In the genomic region with DNA sequence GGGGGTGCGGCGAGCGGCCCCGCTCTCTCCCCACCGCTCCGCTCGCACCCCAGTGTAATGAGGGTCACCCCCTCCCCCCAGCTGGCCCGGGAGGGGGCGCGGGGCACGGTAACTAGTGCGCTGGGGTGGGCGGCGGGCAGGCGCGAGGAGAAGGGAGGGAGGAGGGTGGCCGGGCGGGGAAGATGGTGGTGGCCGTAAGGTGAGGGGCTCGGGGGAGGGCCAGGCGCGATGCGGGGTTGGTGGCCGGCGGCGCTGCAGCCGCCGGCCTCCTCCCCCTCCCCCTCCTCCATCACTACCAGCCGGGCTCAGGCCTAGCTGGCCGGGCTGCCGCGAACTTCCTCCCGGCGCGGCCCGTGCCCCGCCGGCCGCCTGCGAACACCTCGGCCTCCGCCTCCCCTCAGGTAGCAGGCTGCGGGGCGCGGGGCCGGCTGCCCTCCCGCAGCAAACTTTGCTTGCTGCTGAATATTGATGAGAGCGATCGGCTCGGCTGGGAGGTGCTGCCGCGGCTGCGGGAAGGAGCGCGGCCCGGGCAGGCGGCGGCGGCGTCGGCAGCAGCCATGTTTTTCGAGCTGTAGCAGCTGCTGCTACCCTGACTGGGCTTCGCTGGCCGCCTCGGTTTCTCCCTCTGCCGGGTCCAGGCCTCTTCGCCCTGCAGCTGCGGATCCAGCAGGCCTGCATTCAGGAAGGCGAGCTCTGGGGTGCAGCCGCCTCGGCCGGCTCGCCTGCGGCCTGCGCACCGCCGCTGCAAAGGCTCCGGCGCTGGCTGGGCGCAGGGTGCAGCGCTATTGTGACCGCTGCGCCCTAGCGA, we compare ENCODE assay signal across 1 cellular context.
TF ChIP-seq lines count a peak whose summit lies in the region.

No MANE protein-coding gene starts in this region.

TF ChIP-seq in WTC11, 78 proteins besides CTCF, POLR2A, EP300 and RAD21 (continued from another document):
- TF ChIP-seq, protein P1, sequence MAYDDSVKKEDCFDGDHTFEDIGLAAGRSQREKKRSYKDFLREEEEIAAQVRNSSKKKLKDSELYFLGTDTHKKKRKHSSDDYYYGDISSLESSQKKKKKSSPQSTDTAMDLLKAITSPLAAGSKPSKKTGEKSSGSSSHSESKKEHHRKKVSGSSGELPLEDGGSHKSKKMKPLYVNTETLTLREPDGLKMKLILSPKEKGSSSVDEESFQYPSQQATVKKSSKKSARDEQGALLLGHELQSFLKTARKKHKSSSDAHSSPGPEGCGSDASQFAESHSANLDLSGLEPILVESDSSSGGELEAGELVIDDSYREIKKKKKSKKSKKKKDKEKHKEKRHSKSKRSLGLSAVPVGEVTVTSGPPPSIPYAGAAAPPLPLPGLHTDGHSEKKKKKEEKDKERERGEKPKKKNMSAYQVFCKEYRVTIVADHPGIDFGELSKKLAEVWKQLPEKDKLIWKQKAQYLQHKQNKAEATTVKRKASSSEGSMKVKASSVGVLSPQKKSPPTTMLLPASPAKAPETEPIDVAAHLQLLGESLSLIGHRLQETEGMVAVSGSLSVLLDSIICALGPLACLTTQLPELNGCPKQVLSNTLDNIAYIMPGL (CRISPR knock-in tag; IDR thresholded peaks at IDR 0.05) = peak; percentile 29; the same call in 1 of the 2 replicates
- TF ChIP-seq, protein P2, sequence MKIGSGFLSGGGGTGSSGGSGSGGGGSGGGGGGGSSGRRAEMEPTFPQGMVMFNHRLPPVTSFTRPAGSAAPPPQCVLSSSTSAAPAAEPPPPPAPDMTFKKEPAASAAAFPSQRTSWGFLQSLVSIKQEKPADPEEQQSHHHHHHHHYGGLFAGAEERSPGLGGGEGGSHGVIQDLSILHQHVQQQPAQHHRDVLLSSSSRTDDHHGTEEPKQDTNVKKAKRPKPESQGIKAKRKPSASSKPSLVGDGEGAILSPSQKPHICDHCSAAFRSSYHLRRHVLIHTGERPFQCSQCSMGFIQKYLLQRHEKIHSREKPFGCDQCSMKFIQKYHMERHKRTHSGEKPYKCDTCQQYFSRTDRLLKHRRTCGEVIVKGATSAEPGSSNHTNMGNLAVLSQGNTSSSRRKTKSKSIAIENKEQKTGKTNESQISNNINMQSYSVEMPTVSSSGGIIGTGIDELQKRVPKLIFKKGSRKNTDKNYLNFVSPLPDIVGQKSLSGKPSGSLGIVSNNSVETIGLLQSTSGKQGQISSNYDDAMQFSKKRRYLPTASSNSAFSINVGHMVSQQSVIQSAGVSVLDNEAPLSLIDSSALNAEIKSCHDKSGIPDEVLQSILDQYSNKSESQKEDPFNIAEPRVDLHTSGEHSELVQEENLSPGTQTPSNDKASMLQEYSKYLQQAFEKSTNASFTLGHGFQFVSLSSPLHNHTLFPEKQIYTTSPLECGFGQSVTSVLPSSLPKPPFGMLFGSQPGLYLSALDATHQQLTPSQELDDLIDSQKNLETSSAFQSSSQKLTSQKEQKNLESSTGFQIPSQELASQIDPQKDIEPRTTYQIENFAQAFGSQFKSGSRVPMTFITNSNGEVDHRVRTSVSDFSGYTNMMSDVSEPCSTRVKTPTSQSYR (CRISPR knock-in tag; IDR thresholded peaks at IDR 0.05) = no peak; the same call in 1 of the 2 replicates
- TF ChIP-seq ESRRA (CRISPR knock-in tag; IDR thresholded peaks at IDR 0.05; ENCODE audit: borderline replicate concordance) (peak; percentile 86; the same call in 1 of the 2 replicates), SP1 (CRISPR knock-in tag; conservative IDR thresholded peaks at IDR 0.05) (no peak; the same call in 1 of the 2 replicates), IRF2 (CRISPR knock-in tag; IDR thresholded peaks at IDR 0.05; ENCODE audit: borderline replicate concordance, low read depth) (peak; percentile 29; the same call in 1 of the 2 replicates), NFATC4 (CRISPR knock-in tag; IDR thresholded peaks at IDR 0.05) (no peak), ZNF219 (CRISPR knock-in tag; IDR thresholded peaks at IDR 0.05; ENCODE audit: borderline replicate concordance) (0 out of 2 replicates have a peak, but pooled peaks have one; percentile 59), ATF1 (CRISPR knock-in tag; IDR thresholded peaks at IDR 0.05) (no peak), RELA (CRISPR knock-in tag; IDR thresholded peaks at IDR 0.05; ENCODE audit: borderline replicate concordance) (0 out of 2 replicates have a peak, but pooled peaks have one; percentile 45), GTF2I (CRISPR knock-in tag; conservative IDR thresholded peaks at IDR 0.05) (no peak), ZNF317 (CRISPR knock-in tag; IDR thresholded peaks at IDR 0.05; ENCODE audit: borderline replicate concordance, low read depth) (0 out of 2 replicates have a peak, but pooled peaks have one; percentile 6), KAT7 (CRISPR knock-in tag; IDR thresholded peaks at IDR 0.05; ENCODE audit: borderline replicate concordance) (peak; percentile 93), TP53 (CRISPR knock-in tag; IDR thresholded peaks at IDR 0.05) (no peak), MXD4 (CRISPR knock-in tag; IDR thresholded peaks at IDR 0.05; ENCODE audit: borderline replicate concordance) (no peak), MYBL2 (CRISPR knock-in tag; IDR thresholded peaks at IDR 0.05) (peak; percentile 42; the same call in 1 of the 2 replicates), ZNF671 (CRISPR knock-in tag; IDR thresholded peaks at IDR 0.05) (no peak), EMX1 (CRISPR knock-in tag; IDR thresholded peaks at IDR 0.05) (no peak), ZNF416 (CRISPR knock-in tag; IDR thresholded peaks at IDR 0.05) (no peak), SMAD3 (CRISPR knock-in tag; IDR thresholded peaks at IDR 0.05; ENCODE audit: borderline replicate concordance) (no peak), CBFB (CRISPR knock-in tag; IDR thresholded peaks at IDR 0.05; ENCODE audit: low read depth) (no peak)
- TF ChIP-seq, protein P3, sequence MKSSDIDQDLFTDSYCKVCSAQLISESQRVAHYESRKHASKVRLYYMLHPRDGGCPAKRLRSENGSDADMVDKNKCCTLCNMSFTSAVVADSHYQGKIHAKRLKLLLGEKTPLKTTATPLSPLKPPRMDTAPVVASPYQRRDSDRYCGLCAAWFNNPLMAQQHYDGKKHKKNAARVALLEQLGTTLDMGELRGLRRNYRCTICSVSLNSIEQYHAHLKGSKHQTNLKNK (CRISPR knock-in tag; IDR thresholded peaks at IDR 0.05) = no peak
- TF ChIP-seq, protein P4, sequence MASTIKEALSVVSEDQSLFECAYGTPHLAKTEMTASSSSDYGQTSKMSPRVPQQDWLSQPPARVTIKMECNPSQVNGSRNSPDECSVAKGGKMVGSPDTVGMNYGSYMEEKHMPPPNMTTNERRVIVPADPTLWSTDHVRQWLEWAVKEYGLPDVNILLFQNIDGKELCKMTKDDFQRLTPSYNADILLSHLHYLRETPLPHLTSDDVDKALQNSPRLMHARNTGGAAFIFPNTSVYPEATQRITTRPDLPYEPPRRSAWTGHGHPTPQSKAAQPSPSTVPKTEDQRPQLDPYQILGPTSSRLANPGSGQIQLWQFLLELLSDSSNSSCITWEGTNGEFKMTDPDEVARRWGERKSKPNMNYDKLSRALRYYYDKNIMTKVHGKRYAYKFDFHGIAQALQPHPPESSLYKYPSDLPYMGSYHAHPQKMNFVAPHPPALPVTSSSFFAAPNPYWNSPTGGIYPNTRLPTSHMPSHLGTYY (CRISPR knock-in tag; IDR thresholded peaks at IDR 0.05) = no peak
- TF ChIP-seq, protein P5, sequence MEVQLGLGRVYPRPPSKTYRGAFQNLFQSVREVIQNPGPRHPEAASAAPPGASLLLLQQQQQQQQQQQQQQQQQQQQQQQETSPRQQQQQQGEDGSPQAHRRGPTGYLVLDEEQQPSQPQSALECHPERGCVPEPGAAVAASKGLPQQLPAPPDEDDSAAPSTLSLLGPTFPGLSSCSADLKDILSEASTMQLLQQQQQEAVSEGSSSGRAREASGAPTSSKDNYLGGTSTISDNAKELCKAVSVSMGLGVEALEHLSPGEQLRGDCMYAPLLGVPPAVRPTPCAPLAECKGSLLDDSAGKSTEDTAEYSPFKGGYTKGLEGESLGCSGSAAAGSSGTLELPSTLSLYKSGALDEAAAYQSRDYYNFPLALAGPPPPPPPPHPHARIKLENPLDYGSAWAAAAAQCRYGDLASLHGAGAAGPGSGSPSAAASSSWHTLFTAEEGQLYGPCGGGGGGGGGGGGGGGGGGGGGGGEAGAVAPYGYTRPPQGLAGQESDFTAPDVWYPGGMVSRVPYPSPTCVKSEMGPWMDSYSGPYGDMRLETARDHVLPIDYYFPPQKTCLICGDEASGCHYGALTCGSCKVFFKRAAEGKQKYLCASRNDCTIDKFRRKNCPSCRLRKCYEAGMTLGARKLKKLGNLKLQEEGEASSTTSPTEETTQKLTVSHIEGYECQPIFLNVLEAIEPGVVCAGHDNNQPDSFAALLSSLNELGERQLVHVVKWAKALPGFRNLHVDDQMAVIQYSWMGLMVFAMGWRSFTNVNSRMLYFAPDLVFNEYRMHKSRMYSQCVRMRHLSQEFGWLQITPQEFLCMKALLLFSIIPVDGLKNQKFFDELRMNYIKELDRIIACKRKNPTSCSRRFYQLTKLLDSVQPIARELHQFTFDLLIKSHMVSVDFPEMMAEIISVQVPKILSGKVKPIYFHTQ (CRISPR knock-in tag; IDR thresholded peaks at IDR 0.05) = no peak
- TF ChIP-seq, protein P6, sequence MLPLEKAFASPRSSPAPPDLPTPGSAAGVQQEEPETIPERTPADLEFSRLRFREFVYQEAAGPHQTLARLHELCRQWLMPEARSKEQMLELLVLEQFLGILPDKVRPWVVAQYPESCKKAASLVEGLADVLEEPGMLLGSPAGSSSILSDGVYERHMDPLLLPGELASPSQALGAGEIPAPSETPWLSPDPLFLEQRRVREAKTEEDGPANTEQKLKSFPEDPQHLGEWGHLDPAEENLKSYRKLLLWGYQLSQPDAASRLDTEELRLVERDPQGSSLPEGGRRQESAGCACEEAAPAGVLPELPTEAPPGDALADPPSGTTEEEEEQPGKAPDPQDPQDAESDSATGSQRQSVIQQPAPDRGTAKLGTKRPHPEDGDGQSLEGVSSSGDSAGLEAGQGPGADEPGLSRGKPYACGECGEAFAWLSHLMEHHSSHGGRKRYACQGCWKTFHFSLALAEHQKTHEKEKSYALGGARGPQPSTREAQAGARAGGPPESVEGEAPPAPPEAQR (CRISPR knock-in tag; IDR thresholded peaks at IDR 0.05) = no peak
- TF ChIP-seq, protein P7, sequence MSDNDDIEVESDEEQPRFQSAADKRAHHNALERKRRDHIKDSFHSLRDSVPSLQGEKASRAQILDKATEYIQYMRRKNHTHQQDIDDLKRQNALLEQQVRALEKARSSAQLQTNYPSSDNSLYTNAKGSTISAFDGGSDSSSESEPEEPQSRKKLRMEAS (CRISPR knock-in tag; IDR thresholded peaks at IDR 0.05) = peak; percentile 37; the same call in 1 of the 2 replicates
- TF ChIP-seq, protein P8, sequence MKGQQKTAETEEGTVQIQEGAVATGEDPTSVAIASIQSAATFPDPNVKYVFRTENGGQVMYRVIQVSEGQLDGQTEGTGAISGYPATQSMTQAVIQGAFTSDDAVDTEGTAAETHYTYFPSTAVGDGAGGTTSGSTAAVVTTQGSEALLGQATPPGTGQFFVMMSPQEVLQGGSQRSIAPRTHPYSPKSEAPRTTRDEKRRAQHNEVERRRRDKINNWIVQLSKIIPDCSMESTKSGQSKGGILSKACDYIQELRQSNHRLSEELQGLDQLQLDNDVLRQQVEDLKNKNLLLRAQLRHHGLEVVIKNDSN (CRISPR knock-in tag; IDR thresholded peaks at IDR 0.05) = 0 out of 2 replicates have a peak, but pooled peaks have one; percentile 20
- TF ChIP-seq, protein P9, sequence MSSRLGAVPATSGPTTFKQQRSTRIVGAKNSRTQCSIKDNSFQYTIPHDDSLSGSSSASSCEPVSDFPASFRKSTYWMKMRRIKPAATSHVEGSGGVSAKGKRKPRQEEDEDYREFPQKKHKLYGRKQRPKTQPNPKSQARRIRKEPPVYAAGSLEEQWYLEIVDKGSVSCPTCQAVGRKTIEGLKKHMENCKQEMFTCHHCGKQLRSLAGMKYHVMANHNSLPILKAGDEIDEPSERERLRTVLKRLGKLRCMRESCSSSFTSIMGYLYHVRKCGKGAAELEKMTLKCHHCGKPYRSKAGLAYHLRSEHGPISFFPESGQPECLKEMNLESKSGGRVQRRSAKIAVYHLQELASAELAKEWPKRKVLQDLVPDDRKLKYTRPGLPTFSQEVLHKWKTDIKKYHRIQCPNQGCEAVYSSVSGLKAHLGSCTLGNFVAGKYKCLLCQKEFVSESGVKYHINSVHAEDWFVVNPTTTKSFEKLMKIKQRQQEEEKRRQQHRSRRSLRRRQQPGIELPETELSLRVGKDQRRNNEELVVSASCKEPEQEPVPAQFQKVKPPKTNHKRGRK (CRISPR knock-in tag; IDR thresholded peaks at IDR 0.05; ENCODE audit: borderline replicate concordance) = 0 out of 2 replicates have a peak, but pooled peaks have one; percentile 22
- TF ChIP-seq, protein P10, sequence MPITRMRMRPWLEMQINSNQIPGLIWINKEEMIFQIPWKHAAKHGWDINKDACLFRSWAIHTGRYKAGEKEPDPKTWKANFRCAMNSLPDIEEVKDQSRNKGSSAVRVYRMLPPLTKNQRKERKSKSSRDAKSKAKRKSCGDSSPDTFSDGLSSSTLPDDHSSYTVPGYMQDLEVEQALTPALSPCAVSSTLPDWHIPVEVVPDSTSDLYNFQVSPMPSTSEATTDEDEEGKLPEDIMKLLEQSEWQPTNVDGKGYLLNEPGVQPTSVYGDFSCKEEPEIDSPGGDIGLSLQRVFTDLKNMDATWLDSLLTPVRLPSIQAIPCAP (CRISPR knock-in tag; IDR thresholded peaks at IDR 0.05) = no peak
